ENCODE assay signal across 31 cellular contexts in genomic region chr11:129386795-129387390, GRCh38. TPM values are rescaled to one million over a fixed set of nuclear protein-coding genes. Genes with fewer than 3 reads are reported as not detected.
DNase-seq lines count a peak whose midpoint lies in the region; ATAC-seq, FAIRE-seq and TF ChIP-seq lines count a peak whose summit lies in the region.
"Had no signal": no experiment of that assay in that cellular context is flagged by ENCODE, and none has a peak within 500 bp of the region (broad histone marks: within the 10 kb centered on the region; RNA-seq: fewer than 3 reads in every experiment).

No MANE protein-coding gene starts in this region.

- H3K27me3 Mint-ChIP-seq in type B pancreatic cell: peaks cover 6% of the 10 kb centered on the region

- H2AFZ ChIP-seq in HepG2 (ENCODE audit: low read length): no peak overlapping the region

- H4K20me1 ChIP-seq in HepG2 (ENCODE audit: insufficient read depth, low read length): no peaks in the 10 kb centered on the region

- intact Hi-C loops in HepG2 (cut with micrococcal nuclease; ENCODE audit: unreplicated experiment): no loop called here

- H3K27me3 ChIP-seq in liver (ENCODE audit: control insufficient read depth in 4 of 4, insufficient read depth in 4 of 4, low read length in 3 of 4) (no peaks in the 10 kb centered on the region), HepG2 (ENCODE audit: control insufficient read depth in 1 of 2, insufficient read depth in 2 of 2, low read length in 2 of 2) (peaks cover 3 to 16% of the 10 kb centered on the region in 2 experiments; a peak in 3 of 5 replicates), duodenal mucosa (ENCODE audit: control insufficient read depth in 1 of 2, insufficient read depth in 2 of 2, low read length in 2 of 2) (no peaks in the 10 kb centered on the region)
- H3K27me3 ChIP-seq: thyroid gland had no signal

- no peak for DNase-seq in HepG2 (ENCODE audit: low spot score)
- peak; percentile 35 for DNase-seq in mucosa of gallbladder (ENCODE audit: low spot score)
- DNase-seq in type B pancreatic cell (ENCODE audit: extremely low spot score, unreplicated experiment): no peak
- DNase-seq in inferior parietal cortex (ENCODE audit: extremely low spot score): no peak
- no peak for DNase-seq in activated CD8-positive, alpha-beta memory T cell treated with anti-CD3 and anti-CD28 coated beads, Interleukin-2, amount 50 U/mL, for 4 hours
- DNase-seq: 8988T; activated CD4-positive, alpha-beta T cell treated with anti-CD3 and anti-CD28 coated beads for 36 hours; activated CD8-positive, alpha-beta memory T cell treated with anti-CD3 and anti-CD28 coated beads for 24 hours; activated effector memory CD4-positive, alpha-beta T cell treated with anti-CD3 and anti-CD28 coated beads, Interleukin-2, amount 50 U/mL, for 16 hours; activated naive CD8-positive, alpha-beta T cell treated with anti-CD3 and anti-CD28 coated beads, Interleukin-2, amount 10 ng/mL, durations not matched to agents 7 days and 5 days; activated T-cell treated with anti-CD3 and anti-CD28 coated beads, Interleukin-2, amount 50 U/mL, for 1 hour; CD4-positive, alpha-beta memory T cell; IMR-90; islet precursor cell; naive B cell; NCI-H1092 treated with DMSO at 0.1 percent for 48 hours; NCI-H2029 treated with DMSO at 0.1 percent for 48 hours; NCI-H2227 treated with DMSO at 0.1 percent for 48 hours; NCI-H748 treated with DMSO at 0.1 percent for 48 hours; nucleus accumbens; SK-N-SH; stimulated activated naive CD8-positive, alpha-beta T cell treated with anti-CD3 and anti-CD28 coated beads, Interleukin-15, amount 100 ng/mL, for 72 hours; thyroid gland had no signal

- H3K36me3 ChIP-seq in liver (ENCODE audit: control insufficient read depth in 4 of 4, insufficient read depth in 3 of 4, low read depth in 1 of 4, low read length in 3 of 4) (no peaks in the 10 kb centered on the region), HepG2 (replicated peaks in 1 of 2; ENCODE audit: control insufficient read depth in 1 of 2, insufficient read depth in 2 of 2, low read length in 2 of 2) (no peaks in the 10 kb centered on the region), duodenal mucosa (ENCODE audit: control insufficient read depth in 1 of 2, insufficient read depth in 2 of 2, low read length in 2 of 2) (no peaks in the 10 kb centered on the region)
- H3K36me3 ChIP-seq: thyroid gland had no signal

- peaks cover 8% of the 10 kb centered on the region for H3K9me3 Mint-ChIP-seq in type B pancreatic cell
- H3K9me3 Mint-ChIP-seq: activated naive CD8-positive, alpha-beta T cell treated with anti-CD3 and anti-CD28 coated beads, Interleukin-2, amount 10 ng/mL, durations not matched to agents 7 days and 5 days; CD4-positive, alpha-beta memory T cell; naive B cell; stimulated activated naive CD8-positive, alpha-beta T cell treated with anti-CD3 and anti-CD28 coated beads, Interleukin-15, amount 100 ng/mL, for 72 hours had no signal

- H3K4me3 ChIP-seq in liver (ENCODE audit: low read depth in 1 of 3, low read length in 3 of 3) (no peak overlapping the region), HepG2 (replicated peaks in 1 of 3; ENCODE audit: insufficient read depth in 1 of 3, low read depth in 2 of 3, low read length in 3 of 3) (no peak overlapping the region), duodenal mucosa (ENCODE audit: low read depth in 1 of 2, low read length in 2 of 2) (peak overlapping the region; percentile 38 to 51)
- H3K4me3 ChIP-seq: lung, thyroid gland had no signal

- in situ Hi-C loops in HepG2 (cut with HindIII; ENCODE audit: extremely low pct_ligation_motif_present, low pct_unique_long_range_greater_than_20kb): no loop called here

- ATAC-seq in HepG2 (no peak), GM18517 (IDR thresholded peaks at IDR 0.05; ENCODE audit: unreplicated experiment) (no peak)
- ATAC-seq: activated CD4-positive, alpha-beta T cell treated with anti-CD3 and anti-CD28 coated beads for 36 hours; stimulated activated naive CD8-positive, alpha-beta T cell treated with anti-CD3 and anti-CD28 coated beads, Interleukin-15, amount 100 ng/mL, for 72 hours had no signal

- H3K9ac ChIP-seq in liver (ENCODE audit: low read depth in 1 of 2, low read length in 2 of 2) (no peak overlapping the region), HepG2 (ENCODE audit: insufficient read depth, low read depth, low read length) (no peak overlapping the region), duodenal mucosa (ENCODE audit: low read depth in 1 of 2, low read length in 2 of 2) (peak overlapping the region in 1 of 2 donors; percentile 39)
- H3K9ac ChIP-seq: SK-N-SH had no signal

- TF ChIP-seq CTCF in liver (IDR thresholded peaks at IDR 0.05; ENCODE audit: low read depth, low read length, missing input control) (no peak), HepG2 (CRISPR knock-in tag; IDR thresholded peaks at IDR 0.05) (no peak), type B pancreatic cell (conservative IDR thresholded peaks at IDR 0.05) (no peak)

- BruUV-seq in HepG2 (replicated peaks; lab: Mats Ljungman, UMichigan): no TSS peak

- POLR2A ChIA-PET in HepG2 (lab: Yijun Ruan, JAX): no interaction called here

- H3K4me2 ChIP-seq in HepG2 (ENCODE audit: low read depth, low read length): no peak overlapping the region
- H3K4me2 ChIP-seq: SK-N-SH had no signal

- TF ChIP-seq EP300 in HepG2 (IDR thresholded peaks at IDR 0.05; ENCODE audit: low read depth in 2 of 2, low read length in 2 of 2): no peak
- no peak for TF ChIP-seq EP300 in HepG2 (CRISPR knock-in tag; IDR thresholded peaks at IDR 0.05; ENCODE audit: borderline replicate concordance)

- CTCF ChIA-PET in HepG2 (lab: Yijun Ruan, JAX; ENCODE audit: low intra/inter-chr PET ratio, low total read pairs): no interaction called here

- H3K4me1 Mint-ChIP-seq in type B pancreatic cell (ENCODE audit: unreplicated experiment): peaks cover 38% of the 10 kb centered on the region
- H3K4me1 Mint-ChIP-seq: activated CD4-positive, alpha-beta T cell treated with anti-CD3 and anti-CD28 coated beads for 36 hours; activated naive CD8-positive, alpha-beta T cell treated with anti-CD3 and anti-CD28 coated beads, Interleukin-2, amount 10 ng/mL, durations not matched to agents 7 days and 5 days; CD4-positive, alpha-beta memory T cell; central memory CD8-positive, alpha-beta T cell; naive B cell; stimulated activated naive CD8-positive, alpha-beta T cell treated with anti-CD3 and anti-CD28 coated beads, Interleukin-15, amount 100 ng/mL, for 72 hours had no signal

- H3K36me3 Mint-ChIP-seq in type B pancreatic cell: peaks cover 11% of the 10 kb centered on the region
- H3K36me3 Mint-ChIP-seq: activated naive CD8-positive, alpha-beta T cell treated with anti-CD3 and anti-CD28 coated beads, Interleukin-2, amount 10 ng/mL, durations not matched to agents 7 days and 5 days; CD4-positive, alpha-beta memory T cell; naive B cell had no signal

- H3K9me3 ChIP-seq in liver (ENCODE audit: control insufficient read depth in 4 of 4, low read length in 3 of 4): peaks cover 0 to 3% (median 0%) of the 10 kb centered on the region in 4 donors
- H3K9me3 ChIP-seq in HepG2 (ENCODE audit: low read length): no peaks in the 10 kb centered on the region
- H3K9me3 ChIP-seq in duodenal mucosa (ENCODE audit: control insufficient read depth in 1 of 2, low read length in 2 of 2): no peaks in the 10 kb centered on the region
- H3K9me3 ChIP-seq: SK-N-SH, thyroid gland had no signal

- H3K27ac ChIP-seq in liver (ENCODE audit: low read depth in 1 of 2, low read length in 2 of 2) (no peak overlapping the region), HepG2 (ENCODE audit: extremely low read length, insufficient read depth, low read length) (no peak overlapping the region), duodenal mucosa (ENCODE audit: low read depth, low read length) (peak overlapping the region; percentile 11)
- H3K27ac ChIP-seq: RWPE1, thyroid gland had no signal

- no peaks in the 10 kb centered on the region for H3K79me2 ChIP-seq in HepG2 (ENCODE audit: insufficient read depth, low read length)

- H3K4me3 Mint-ChIP-seq in type B pancreatic cell: peak overlapping the region; percentile 13
- H3K4me3 Mint-ChIP-seq: activated CD4-positive, alpha-beta T cell treated with anti-CD3 and anti-CD28 coated beads for 36 hours; activated naive CD8-positive, alpha-beta T cell treated with anti-CD3 and anti-CD28 coated beads, Interleukin-2, amount 10 ng/mL, durations not matched to agents 7 days and 5 days; CD4-positive, alpha-beta memory T cell; central memory CD8-positive, alpha-beta T cell; naive B cell; stimulated activated naive CD8-positive, alpha-beta T cell treated with anti-CD3 and anti-CD28 coated beads, Interleukin-15, amount 100 ng/mL, for 72 hours had no signal

- H3K4me1 ChIP-seq in liver (ENCODE audit: control insufficient read depth in 4 of 4, insufficient read depth in 4 of 4, low read length in 3 of 4) (peaks cover 0 to 3% (median 0%) of the 10 kb centered on the region in 4 donors), HepG2 (ENCODE audit: insufficient read depth, low read length) (peaks cover 4% of the 10 kb centered on the region), duodenal mucosa (ENCODE audit: control insufficient read depth in 1 of 2, insufficient read depth in 2 of 2, low read length in 2 of 2) (peaks cover 16 to 53% of the 10 kb centered on the region in 2 donors)
- H3K4me1 ChIP-seq: thyroid gland had no signal

- TF ChIP-seq POLR2A in HepG2 (IDR thresholded peaks at IDR 0.05; ENCODE audit: insufficient read depth in 1 of 2, low read depth in 2 of 2, low read length in 2 of 2): no peak

- TF ChIP-seq RAD21 in liver (IDR thresholded peaks at IDR 0.05): no peak
- no peak for TF ChIP-seq RAD21 in HepG2 (CRISPR knock-in tag; IDR thresholded peaks at IDR 0.05)

- FAIRE-seq in HepG2 (lab: Jason Lieb, UNC): no peak
- FAIRE-seq: H1 had no signal

- 43% methylated on average over 11 of the region's 11 CpGs for WGBS in liver
- WGBS in HepG2 (ENCODE audit: low lambda C conversion rate): 0% methylated on average over 11 of the region's 11 CpGs

- peak overlapping the region; percentile 45 for H3K27ac Mint-ChIP-seq in type B pancreatic cell
- H3K27ac Mint-ChIP-seq: activated CD4-positive, alpha-beta T cell treated with anti-CD3 and anti-CD28 coated beads for 36 hours; activated naive CD8-positive, alpha-beta T cell treated with anti-CD3 and anti-CD28 coated beads, Interleukin-2, amount 10 ng/mL, durations not matched to agents 7 days and 5 days; CD4-positive, alpha-beta memory T cell; naive B cell; stimulated activated naive CD8-positive, alpha-beta T cell treated with anti-CD3 and anti-CD28 coated beads, Interleukin-15, amount 100 ng/mL, for 72 hours had no signal

RNA-seq across cellular contexts. Expression of gene BARX2, which starts 11.2 kb away (rescaled TPM):
- total RNA-seq in liver (not detected), HepG2 (2016; rRNA removed; fragmentation: Illumina TruSeq; extraction: Trizol) (not detected in 2 replicates), mucosa of gallbladder (7.0 TPM), type B pancreatic cell (ENCODE audit: low replicate concordance) (62.1 and 186 TPM in 2 replicates)
- polyA plus RNA-seq in liver (not detected), HepG2 (2011; rRNA removed) (not detected in 2 replicates)
- not detected in 2 replicates for total RNA-seq in HepG2 (2016; cell fraction: cytosol; rRNA removed; fragmentation: Illumina TruSeq; extraction: Trizol; ENCODE audit: low read depth)
- total RNA-seq in HepG2 (2016; cell fraction: insoluble cytoplasmic fraction; rRNA removed; fragmentation: Illumina TruSeq; extraction: Trizol): not detected in 2 replicates
- total RNA-seq in HepG2 (2016; cell fraction: membrane; rRNA removed; fragmentation: Illumina TruSeq; extraction: Trizol): not detected in 2 replicates
- total RNA-seq in HepG2 (2016; cell fraction: nucleus; rRNA removed; fragmentation: Illumina TruSeq; extraction: Trizol): not detected in 2 replicates
- polyA plus RNA-seq in HepG2 (2011; cell fraction: cytosol; rRNA removed): not detected in 2 replicates
- not detected in 2 replicates for polyA plus RNA-seq in HepG2 (2011; cell fraction: nucleus; rRNA removed)
- not detected in 2 replicates for polyA plus RNA-seq in HepG2 (2012)
- polyA plus RNA-seq in HepG2 (2016; cell fraction: cytosol; fragmentation: Illumina TruSeq; extraction: Trizol; ENCODE audit: low read depth): not detected in 2 replicates
- not detected in 2 replicates for polyA plus RNA-seq in HepG2 (2016; cell fraction: insoluble cytoplasmic fraction; fragmentation: Illumina TruSeq; extraction: Trizol; ENCODE audit: low read depth)
- polyA plus RNA-seq in HepG2 (2016; cell fraction: membrane; fragmentation: Illumina TruSeq; extraction: Trizol; ENCODE audit: low read depth): not detected in 2 replicates
- not detected in 2 replicates for polyA plus RNA-seq in HepG2 (2016; cell fraction: nucleus; fragmentation: Illumina TruSeq; extraction: Trizol; ENCODE audit: insufficient read depth, low read depth)
- 0.16 TPM in 1 of 2 replicates, not detected in the other for polyA minus RNA-seq in HepG2 (2011; rRNA and poly(A)+ RNA removed; ENCODE audit: low replicate concordance)
- not detected in 2 replicates for polyA minus RNA-seq in HepG2 (2011; cell fraction: cytosol; rRNA and poly(A)+ RNA removed)
- polyA minus RNA-seq in HepG2 (2011; cell fraction: nucleus; rRNA and poly(A)+ RNA removed): not detected in 2 replicates
- total RNA-seq: activated naive CD8-positive, alpha-beta T cell treated with anti-CD3 and anti-CD28 coated beads, Interleukin-2, amount 10 ng/mL, durations not matched to agents 7 days and 5 days; CD4-positive, alpha-beta memory T cell; dermis microvascular lymphatic vessel endothelial cell; H1; IMR-90 had no signal
- polyA plus RNA-seq: CD4-positive, alpha-beta memory T cell; H1; IMR-90; SK-N-SH had no signal

Comparison
In these comparisons a context has a peak if more than half of its experiments do, and no peak if none do; other contexts are left out.
1. H3K4me3 ChIP-seq: peak in duodenal mucosa (2 of 2); none in liver (0 of 3) and HepG2 (0 of 3).